Comparison of ENCODE assay signal across 2 cellular contexts in the genomic region with DNA sequence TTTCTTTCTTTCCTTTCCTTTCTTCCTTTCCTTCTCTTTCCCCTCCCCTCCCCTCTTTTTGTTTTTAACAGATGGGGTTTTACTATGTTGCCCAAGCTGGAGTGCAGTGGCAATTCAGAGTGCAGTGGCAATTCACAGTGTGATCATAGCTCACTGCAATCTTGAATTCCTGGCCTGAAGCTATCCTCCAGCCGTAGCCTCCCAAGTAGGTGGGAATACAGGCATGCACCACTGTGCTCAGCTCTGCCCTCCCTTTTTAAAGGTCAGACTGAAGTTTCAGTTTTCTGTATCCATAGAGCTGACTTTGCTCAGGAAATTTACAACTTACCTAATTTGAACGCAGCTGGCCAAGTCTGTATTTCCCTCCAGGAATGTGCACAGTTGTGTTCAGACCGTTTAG.
TF ChIP-seq lines count a peak whose summit lies in the region.

No MANE protein-coding gene starts in this region.

TF ChIP-seq in HEK293, 187 proteins besides CTCF, POLR2A, EP300 and RAD21 (continued from another document and continues in another):
- TF ChIP-seq, protein P1, sequence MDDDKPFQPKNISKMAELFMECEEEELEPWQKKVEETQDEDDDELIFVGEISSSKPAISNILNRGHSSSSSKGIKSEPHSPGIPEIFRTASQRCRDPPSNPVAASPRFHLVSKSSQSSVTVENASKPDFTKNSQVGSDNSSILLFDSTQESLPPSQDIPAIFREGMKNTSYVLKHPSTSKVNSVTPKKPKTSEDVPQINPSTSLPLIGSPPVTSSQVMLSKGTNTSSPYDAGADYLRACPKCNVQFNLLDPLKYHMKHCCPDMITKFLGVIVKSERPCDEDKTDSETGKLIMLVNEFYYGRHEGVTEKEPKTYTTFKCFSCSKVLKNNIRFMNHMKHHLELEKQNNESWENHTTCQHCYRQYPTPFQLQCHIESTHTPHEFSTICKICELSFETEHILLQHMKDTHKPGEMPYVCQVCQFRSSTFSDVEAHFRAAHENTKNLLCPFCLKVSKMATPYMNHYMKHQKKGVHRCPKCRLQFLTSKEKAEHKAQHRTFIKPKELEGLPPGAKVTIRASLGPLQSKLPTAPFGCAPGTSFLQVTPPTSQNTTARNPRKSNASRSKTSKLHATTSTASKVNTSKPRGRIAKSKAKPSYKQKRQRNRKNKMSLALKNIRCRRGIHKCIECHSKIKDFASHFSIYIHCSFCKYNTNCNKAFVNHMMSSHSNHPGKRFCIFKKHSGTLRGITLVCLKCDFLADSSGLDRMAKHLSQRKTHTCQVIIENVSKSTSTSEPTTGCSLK (tag by site-specific recombination; IDR thresholded peaks at IDR 0.05) = no peak
- TF ChIP-seq ZNF121 (tag by site-specific recombination; IDR thresholded peaks at IDR 0.05) (peak; percentile 28; the same call in 1 of the 2 replicates), ZNF157 (tag by site-specific recombination; IDR thresholded peaks at IDR 0.05) (no peak), KLF10 (tag by site-specific recombination; IDR thresholded peaks at IDR 0.05) (no peak), GLI2 (tag by site-specific recombination; IDR thresholded peaks at IDR 0.05; ENCODE audit: borderline replicate concordance, low read depth) (no peak), OVOL3 (tag by site-specific recombination; IDR thresholded peaks at IDR 0.05) (no peak), HIC1 (tag by site-specific recombination; IDR thresholded peaks at IDR 0.05) (no peak), ZNF658 (tag by site-specific recombination; IDR thresholded peaks at IDR 0.05) (no peak), GLIS1 (tag by site-specific recombination; IDR thresholded peaks at IDR 0.05) (0 out of 2 replicates have a peak, but pooled peaks have one; percentile 26), SP2 (tag by site-specific recombination; IDR thresholded peaks at IDR 0.05) (no peak), ZFP41 (tag by site-specific recombination; IDR thresholded peaks at IDR 0.05; ENCODE audit: borderline replicate concordance) (no peak), ZNF513 (tag by site-specific recombination; IDR thresholded peaks at IDR 0.05) (no peak), SP7 (tag by site-specific recombination; IDR thresholded peaks at IDR 0.05) (0 out of 2 replicates have a peak, but pooled peaks have one; percentile 11)
- TF ChIP-seq, protein P2, sequence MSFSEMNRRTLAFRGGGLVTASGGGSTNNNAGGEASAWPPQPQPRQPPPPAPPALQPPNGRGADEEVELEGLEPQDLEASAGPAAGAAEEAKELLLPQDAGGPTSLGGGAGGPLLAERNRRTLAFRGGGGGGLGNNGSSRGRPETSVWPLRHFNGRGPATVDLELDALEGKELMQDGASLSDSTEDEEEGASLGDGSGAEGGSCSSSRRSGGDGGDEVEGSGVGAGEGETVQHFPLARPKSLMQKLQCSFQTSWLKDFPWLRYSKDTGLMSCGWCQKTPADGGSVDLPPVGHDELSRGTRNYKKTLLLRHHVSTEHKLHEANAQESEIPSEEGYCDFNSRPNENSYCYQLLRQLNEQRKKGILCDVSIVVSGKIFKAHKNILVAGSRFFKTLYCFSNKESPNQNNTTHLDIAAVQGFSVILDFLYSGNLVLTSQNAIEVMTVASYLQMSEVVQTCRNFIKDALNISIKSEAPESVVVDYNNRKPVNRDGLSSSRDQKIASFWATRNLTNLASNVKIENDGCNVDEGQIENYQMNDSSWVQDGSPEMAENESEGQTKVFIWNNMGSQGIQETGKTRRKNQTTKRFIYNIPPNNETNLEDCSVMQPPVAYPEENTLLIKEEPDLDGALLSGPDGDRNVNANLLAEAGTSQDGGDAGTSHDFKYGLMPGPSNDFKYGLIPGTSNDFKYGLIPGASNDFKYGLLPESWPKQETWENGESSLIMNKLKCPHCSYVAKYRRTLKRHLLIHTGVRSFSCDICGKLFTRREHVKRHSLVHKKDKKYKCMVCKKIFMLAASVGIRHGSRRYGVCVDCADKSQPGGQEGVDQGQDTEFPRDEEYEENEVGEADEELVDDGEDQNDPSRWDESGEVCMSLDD (tag by site-specific recombination; IDR thresholded peaks at IDR 0.05) = no peak
- TF ChIP-seq, protein P3, sequence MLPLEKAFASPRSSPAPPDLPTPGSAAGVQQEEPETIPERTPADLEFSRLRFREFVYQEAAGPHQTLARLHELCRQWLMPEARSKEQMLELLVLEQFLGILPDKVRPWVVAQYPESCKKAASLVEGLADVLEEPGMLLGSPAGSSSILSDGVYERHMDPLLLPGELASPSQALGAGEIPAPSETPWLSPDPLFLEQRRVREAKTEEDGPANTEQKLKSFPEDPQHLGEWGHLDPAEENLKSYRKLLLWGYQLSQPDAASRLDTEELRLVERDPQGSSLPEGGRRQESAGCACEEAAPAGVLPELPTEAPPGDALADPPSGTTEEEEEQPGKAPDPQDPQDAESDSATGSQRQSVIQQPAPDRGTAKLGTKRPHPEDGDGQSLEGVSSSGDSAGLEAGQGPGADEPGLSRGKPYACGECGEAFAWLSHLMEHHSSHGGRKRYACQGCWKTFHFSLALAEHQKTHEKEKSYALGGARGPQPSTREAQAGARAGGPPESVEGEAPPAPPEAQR (tag by site-specific recombination; IDR thresholded peaks at IDR 0.05) = no peak

TF ChIP-seq in SK-N-SH treated with all-trans-retinoic acid at 6 μM for 48 hours, 23 proteins besides CTCF, POLR2A, EP300 and RAD21 (continued from another document):
- TF ChIP-seq GLIS3 (CRISPR knock-in tag; IDR thresholded peaks at IDR 0.05) (no peak), ESRRG (CRISPR knock-in tag; IDR thresholded peaks at IDR 0.05) (no peak), ARNTL (CRISPR knock-in tag; IDR thresholded peaks at IDR 0.05; ENCODE audit: borderline replicate concordance, low read depth) (no peak), ZNF565 (CRISPR knock-in tag; conservative IDR thresholded peaks at IDR 0.05; ENCODE audit: low read depth) (no peak), ZNF70 (CRISPR knock-in tag; IDR thresholded peaks at IDR 0.05) (no peak), CSRNP3 (CRISPR knock-in tag; IDR thresholded peaks at IDR 0.05) (no peak), PPARA (CRISPR knock-in tag; IDR thresholded peaks at IDR 0.05; ENCODE audit: borderline replicate concordance) (no peak), ZFP3 (CRISPR knock-in tag; IDR thresholded peaks at IDR 0.05) (no peak), CSDC2 (CRISPR knock-in tag; IDR thresholded peaks at IDR 0.05) (no peak), RARB (CRISPR knock-in tag; IDR thresholded peaks at IDR 0.05) (no peak)
- TF ChIP-seq, protein P4, sequence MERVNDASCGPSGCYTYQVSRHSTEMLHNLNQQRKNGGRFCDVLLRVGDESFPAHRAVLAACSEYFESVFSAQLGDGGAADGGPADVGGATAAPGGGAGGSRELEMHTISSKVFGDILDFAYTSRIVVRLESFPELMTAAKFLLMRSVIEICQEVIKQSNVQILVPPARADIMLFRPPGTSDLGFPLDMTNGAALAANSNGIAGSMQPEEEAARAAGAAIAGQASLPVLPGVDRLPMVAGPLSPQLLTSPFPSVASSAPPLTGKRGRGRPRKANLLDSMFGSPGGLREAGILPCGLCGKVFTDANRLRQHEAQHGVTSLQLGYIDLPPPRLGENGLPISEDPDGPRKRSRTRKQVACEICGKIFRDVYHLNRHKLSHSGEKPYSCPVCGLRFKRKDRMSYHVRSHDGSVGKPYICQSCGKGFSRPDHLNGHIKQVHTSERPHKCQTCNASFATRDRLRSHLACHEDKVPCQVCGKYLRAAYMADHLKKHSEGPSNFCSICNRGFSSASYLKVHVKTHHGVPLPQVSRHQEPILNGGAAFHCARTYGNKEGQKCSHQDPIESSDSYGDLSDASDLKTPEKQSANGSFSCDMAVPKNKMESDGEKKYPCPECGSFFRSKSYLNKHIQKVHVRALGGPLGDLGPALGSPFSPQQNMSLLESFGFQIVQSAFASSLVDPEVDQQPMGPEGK (CRISPR knock-in tag; IDR thresholded peaks at IDR 0.05; ENCODE audit: borderline replicate concordance) = no peak
- TF ChIP-seq, protein P5, sequence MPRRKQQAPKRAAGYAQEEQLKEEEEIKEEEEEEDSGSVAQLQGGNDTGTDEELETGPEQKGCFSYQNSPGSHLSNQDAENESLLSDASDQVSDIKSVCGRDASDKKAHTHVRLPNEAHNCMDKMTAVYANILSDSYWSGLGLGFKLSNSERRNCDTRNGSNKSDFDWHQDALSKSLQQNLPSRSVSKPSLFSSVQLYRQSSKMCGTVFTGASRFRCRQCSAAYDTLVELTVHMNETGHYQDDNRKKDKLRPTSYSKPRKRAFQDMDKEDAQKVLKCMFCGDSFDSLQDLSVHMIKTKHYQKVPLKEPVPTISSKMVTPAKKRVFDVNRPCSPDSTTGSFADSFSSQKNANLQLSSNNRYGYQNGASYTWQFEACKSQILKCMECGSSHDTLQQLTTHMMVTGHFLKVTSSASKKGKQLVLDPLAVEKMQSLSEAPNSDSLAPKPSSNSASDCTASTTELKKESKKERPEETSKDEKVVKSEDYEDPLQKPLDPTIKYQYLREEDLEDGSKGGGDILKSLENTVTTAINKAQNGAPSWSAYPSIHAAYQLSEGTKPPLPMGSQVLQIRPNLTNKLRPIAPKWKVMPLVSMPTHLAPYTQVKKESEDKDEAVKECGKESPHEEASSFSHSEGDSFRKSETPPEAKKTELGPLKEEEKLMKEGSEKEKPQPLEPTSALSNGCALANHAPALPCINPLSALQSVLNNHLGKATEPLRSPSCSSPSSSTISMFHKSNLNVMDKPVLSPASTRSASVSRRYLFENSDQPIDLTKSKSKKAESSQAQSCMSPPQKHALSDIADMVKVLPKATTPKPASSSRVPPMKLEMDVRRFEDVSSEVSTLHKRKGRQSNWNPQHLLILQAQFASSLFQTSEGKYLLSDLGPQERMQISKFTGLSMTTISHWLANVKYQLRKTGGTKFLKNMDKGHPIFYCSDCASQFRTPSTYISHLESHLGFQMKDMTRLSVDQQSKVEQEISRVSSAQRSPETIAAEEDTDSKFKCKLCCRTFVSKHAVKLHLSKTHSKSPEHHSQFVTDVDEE (CRISPR knock-in tag; IDR thresholded peaks at IDR 0.05) = no peak
